In the genomic region with DNA sequence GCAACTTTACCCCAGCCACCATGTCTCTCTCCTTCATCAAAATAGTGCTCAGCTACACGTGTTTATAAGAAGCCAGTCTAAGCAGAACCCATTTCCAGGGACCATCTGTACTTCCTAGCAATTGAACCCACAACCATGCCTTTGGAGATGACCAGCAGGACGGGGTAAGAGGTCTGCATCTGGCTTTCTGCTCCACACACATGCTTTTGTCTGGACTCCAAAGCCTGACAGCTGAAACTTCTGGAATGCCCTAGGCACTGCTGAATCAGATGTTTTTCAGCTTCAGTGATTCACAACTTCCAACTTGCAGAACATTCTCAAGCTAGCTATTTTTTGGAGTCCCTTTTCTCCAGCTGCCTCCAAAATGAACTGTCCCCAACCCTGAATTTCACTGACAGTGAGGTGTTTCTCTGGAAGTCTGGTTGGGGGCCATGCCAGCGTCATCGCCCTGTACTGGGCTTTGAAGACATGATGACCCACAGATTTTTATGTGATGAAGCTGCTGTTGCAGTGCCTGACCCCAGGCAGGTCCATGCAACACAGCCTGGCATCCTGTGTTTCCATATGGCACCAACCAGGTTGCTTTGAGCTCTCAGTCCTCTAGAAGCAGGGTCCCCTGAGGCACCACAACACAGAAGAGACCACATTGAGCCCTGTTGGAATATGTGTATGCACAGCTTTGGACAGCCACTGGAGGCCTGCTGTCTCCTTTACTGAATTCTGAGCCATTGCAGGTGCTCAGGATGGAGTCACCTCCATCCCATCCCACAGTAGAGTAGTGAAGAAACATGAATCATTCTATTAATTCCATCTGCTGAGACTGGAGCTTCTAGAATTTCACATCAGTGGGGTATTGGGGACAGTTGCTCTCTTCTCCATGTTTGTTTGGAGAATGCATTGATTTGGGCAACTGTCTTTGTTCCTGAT, we compare ENCODE assay signal across 16 cellular contexts.
DNase-seq lines count a peak whose midpoint lies in the region; ATAC-seq and TF ChIP-seq lines count a peak whose summit lies in the region.
"Had no signal": no experiment of that assay in that cellular context is flagged by ENCODE, and none has a peak within 500 bp of the region (broad histone marks: within the 10 kb centered on the region; RNA-seq: fewer than 3 reads in every experiment).

No MANE protein-coding gene starts in this region.

- POLR2A ChIA-PET in activated CD4-positive, alpha-beta memory T cell treated with anti-CD3 and anti-CD28 coated beads for 36 hours (lab: Charles Lee) = no interaction called here

- WGBS in right cardiac atrium = 76% methylated on average over 4 of the region's 4 CpGs
- 41 to 44% methylated on average over 4 of the region's 4 CpGs for WGBS in aorta, 2 donors

- peak; percentile 16 to 27 for ATAC-seq in left cardiac atrium
- no peak for ATAC-seq in right cardiac atrium
- ATAC-seq in aorta (ENCODE audit: low FRiP score) = peak; percentile 15
- ATAC-seq in sciatic nerve = no peak

- H3K4me1 ChIP-seq in right cardiac atrium (ENCODE audit: control insufficient read depth, insufficient read depth, low read length) = no peaks in the 10 kb centered on the region
- peaks cover 0 to 3% of the 10 kb centered on the region in 2 donors for H3K4me1 ChIP-seq in aorta (ENCODE audit: control insufficient read depth in 1 of 2, insufficient read depth in 2 of 2, low read length in 2 of 2)

- no peaks in the 10 kb centered on the region for H3K27me3 Mint-ChIP-seq in activated CD4-positive, alpha-beta memory T cell treated with anti-CD3 and anti-CD28 coated beads for 36 hours
- H3K27me3 Mint-ChIP-seq: brain had no signal

- in situ Hi-C loops in brain microvascular endothelial cell (cut with HindIII; ENCODE audit: low pct_ligation_motif_present, low sequenced_read_pairs) = no loop called here

- no peaks in the 10 kb centered on the region for H3K4me1 Mint-ChIP-seq in activated CD4-positive, alpha-beta memory T cell treated with anti-CD3 and anti-CD28 coated beads for 36 hours (ENCODE audit: low read depth)

- no peak overlapping the region for H3K27ac Mint-ChIP-seq in activated CD4-positive, alpha-beta memory T cell treated with anti-CD3 and anti-CD28 coated beads for 36 hours
- H3K27ac Mint-ChIP-seq: brain had no signal

- H3K9me3 Mint-ChIP-seq in activated CD4-positive, alpha-beta memory T cell treated with anti-CD3 and anti-CD28 coated beads for 36 hours = peaks cover 4% of the 10 kb centered on the region

- no peaks in the 10 kb centered on the region for H3K9me3 ChIP-seq in right cardiac atrium (ENCODE audit: control insufficient read depth, low read length)
- H3K9me3 ChIP-seq in aorta (ENCODE audit: control insufficient read depth, low read length) = no peaks in the 10 kb centered on the region

- no peaks in the 10 kb centered on the region for H3K36me3 Mint-ChIP-seq in activated CD4-positive, alpha-beta memory T cell treated with anti-CD3 and anti-CD28 coated beads for 36 hours

- no peaks in the 10 kb centered on the region for H3K27me3 ChIP-seq in right cardiac atrium (ENCODE audit: control insufficient read depth, insufficient read depth)
- H3K27me3 ChIP-seq in brain microvascular endothelial cell (replicated peaks) = no peaks in the 10 kb centered on the region
- H3K27me3 ChIP-seq in aorta (ENCODE audit: control insufficient read depth in 1 of 2, insufficient read depth in 2 of 2, low read length in 1 of 2) = no peaks in the 10 kb centered on the region
- H3K27me3 ChIP-seq: spleen had no signal

- H3K4me3 ChIP-seq in right cardiac atrium (ENCODE audit: low read length) (no peak overlapping the region), brain microvascular endothelial cell (ENCODE audit: low read depth, low read length) (no peak overlapping the region), aorta (ENCODE audit: low read length in 2 of 2) (no peak overlapping the region)
- H3K4me3 ChIP-seq: spleen had no signal

- H3K36me3 ChIP-seq in brain microvascular endothelial cell (replicated peaks) (no peaks in the 10 kb centered on the region), aorta (ENCODE audit: control insufficient read depth in 1 of 2, insufficient read depth in 2 of 2, low read length in 1 of 2) (no peaks in the 10 kb centered on the region)
- H3K36me3 ChIP-seq: spleen had no signal

- DNase-seq in left cardiac atrium (no peak), right cardiac atrium (no peak), brain microvascular endothelial cell (peak; percentile 47), iris pigment epithelial cell (ENCODE audit: low read depth) (peak; percentile 76), aorta (no peak), superior temporal gyrus (ENCODE audit: extremely low spot score) (no peak), sciatic nerve (ENCODE audit: low spot score) (no peak)
- DNase-seq in activated CD4-positive, alpha-beta memory T cell treated with anti-CD3 and anti-CD28 coated beads for 36 hours = no peak
- DNase-seq: activated effector memory CD4-positive, alpha-beta T cell treated with Interleukin-2 at 50 U/mL for 16 hours; COR-L47; NCI-H1930; NCI-H526; occipital lobe; spleen had no signal

- CTCF ChIA-PET in activated CD4-positive, alpha-beta memory T cell treated with anti-CD3 and anti-CD28 coated beads for 36 hours (lab: Charles Lee) = no interaction called here

- no peak for TF ChIP-seq CTCF in brain microvascular endothelial cell (IDR thresholded peaks at IDR 0.05; ENCODE audit: low read depth, low read length, missing control alignments)

- H3K27ac ChIP-seq in right cardiac atrium (ENCODE audit: low read length) (no peak overlapping the region), brain microvascular endothelial cell (no peak overlapping the region), aorta (ENCODE audit: low read depth in 1 of 2, low read length in 2 of 2) (peak overlapping the region; percentile 7 to 67)
- H3K27ac ChIP-seq: spleen, VCaP had no signal

- H3K4me3 Mint-ChIP-seq in activated CD4-positive, alpha-beta memory T cell treated with anti-CD3 and anti-CD28 coated beads for 36 hours = no peak overlapping the region
- H3K4me3 Mint-ChIP-seq: brain had no signal

- intact Hi-C loops in left cardiac atrium (cut with DNase I) = no loop called here
- intact Hi-C loops in right cardiac atrium (cut with DNase I) = no loop called here
- intact Hi-C loops in aorta (cut with DNase I) = no loop called here
- intact Hi-C loops in activated CD4-positive, alpha-beta memory T cell treated with anti-CD3 and anti-CD28 coated beads for 36 hours (cut with micrococcal nuclease) = no loop called here
- intact Hi-C loops in sciatic nerve (cut with DNase I) = no loop called here

Comparison
In these comparisons a context has a peak if more than half of its experiments do, and no peak if none do; other contexts are left out.
1. ATAC-seq: peak in left cardiac atrium (2 of 2) and aorta (single experiment); none in right cardiac atrium (0 of 2) and sciatic nerve (single experiment).
2. DNase-seq: peak in brain microvascular endothelial cell (single experiment) and iris pigment epithelial cell (single experiment); none in left cardiac atrium (single experiment), right cardiac atrium (0 of 3), aorta (0 of 2), activated CD4-positive, alpha-beta memory T cell treated with anti-CD3 and anti-CD28 coated beads for 36 hours (single experiment), superior temporal gyrus (single experiment) and sciatic nerve (single experiment).
3. H3K27ac ChIP-seq: peak in aorta (2 of 2); none in right cardiac atrium (single experiment) and brain microvascular endothelial cell (single experiment).